In the genomic region with DNA sequence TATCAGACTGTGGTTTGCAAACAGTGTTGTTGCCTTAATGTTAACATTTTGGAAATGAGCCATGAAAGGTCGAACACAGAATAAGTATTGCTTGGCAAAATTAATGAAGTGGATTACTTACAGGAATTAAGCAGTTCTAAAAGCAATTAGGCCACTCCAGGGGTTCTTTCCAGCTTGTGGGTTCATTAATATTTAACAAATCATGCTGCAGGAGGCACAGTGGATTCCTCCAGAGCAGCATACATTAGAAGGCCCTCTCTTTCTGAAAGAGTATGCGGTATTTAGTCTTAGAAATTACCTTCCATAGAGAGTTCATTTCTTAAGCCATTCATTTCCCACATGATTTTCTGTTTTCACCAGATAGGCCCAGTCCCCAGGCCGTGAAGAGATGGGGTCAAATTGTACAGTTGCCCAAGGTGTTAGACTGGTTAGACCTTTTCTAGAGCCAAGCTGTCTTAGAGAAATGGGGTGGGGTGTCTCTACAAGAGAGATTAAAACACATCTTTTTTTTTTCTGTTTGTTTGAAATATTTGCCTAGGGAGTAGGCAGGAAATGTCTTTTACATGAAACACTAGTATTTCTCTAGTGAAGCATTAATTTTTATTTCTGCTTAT, we compare ENCODE assay signal across 12 cellular contexts. TPM values are rescaled to one million over a fixed set of nuclear protein-coding genes. Genes with fewer than 3 reads are reported as not detected.
DNase-seq lines count a peak whose midpoint lies in the region; ATAC-seq and TF ChIP-seq lines count a peak whose summit lies in the region.
"Had no signal": no experiment of that assay in that cellular context is flagged by ENCODE, and none has a peak within 500 bp of the region (broad histone marks: within the 10 kb centered on the region; RNA-seq: fewer than 3 reads in every experiment).

No MANE protein-coding gene starts in this region.

- intact Hi-C loops in mucosa of descending colon (cut with DNase I, micrococcal nuclease) = no loop called here

- 83 to 94% methylated on average over 2 to 3 of the region's 3 CpGs for WGBS in endodermal cell (ENCODE audit: insufficient coverage in 1 of 2, insufficient read length in 1 of 2), 2 experiments

- H3K27ac ChIP-seq in endodermal cell (ENCODE audit: low read depth, low read length) = no peak overlapping the region

- no peak overlapping the region for H3K4me3 ChIP-seq in endodermal cell (ENCODE audit: low read length)
- no peak overlapping the region for H3K4me3 ChIP-seq in mucosa of descending colon

- ATAC-seq in mucosa of descending colon (peak; percentile 68), HG02840 (IDR thresholded peaks at IDR 0.05; ENCODE audit: low FRiP score, unreplicated experiment) (no peak)
- ATAC-seq: activated CD4-positive, CD25-positive, alpha-beta regulatory T cell treated with anti-CD3 and anti-CD28 coated beads, Interleukin-2, amount 50 U/mL, for 24 hours had no signal

- no peaks in the 10 kb centered on the region for H3K27me3 ChIP-seq in endodermal cell (ENCODE audit: control insufficient read depth, insufficient read depth, low read length, poor library complexity, severe bottlenecking)

- no peaks in the 10 kb centered on the region for H3K9me3 Mint-ChIP-seq in HFFc6
- no peaks in the 10 kb centered on the region for H3K9me3 Mint-ChIP-seq in endodermal cell
- H3K9me3 Mint-ChIP-seq: activated T-cell treated with anti-CD3 and anti-CD28 coated beads, Interleukin-2, amount 50 U/mL, for 24 hours had no signal

- H3K4me1 ChIP-seq in endodermal cell (ENCODE audit: control insufficient read depth, insufficient read depth, low read length) (peaks cover 4% of the 10 kb centered on the region), mucosa of descending colon (ENCODE audit: low read depth) (peaks cover 18% of the 10 kb centered on the region)

- H3K9me3 ChIP-seq in endodermal cell (ENCODE audit: control insufficient read depth, low read length) = peaks cover 4% of the 10 kb centered on the region
- H3K9me3 ChIP-seq in mucosa of descending colon = no peaks in the 10 kb centered on the region

- H3K27me3 Mint-ChIP-seq in HFFc6 (ENCODE audit: insufficient read depth) = no peaks in the 10 kb centered on the region
- no peaks in the 10 kb centered on the region for H3K27me3 Mint-ChIP-seq in endodermal cell (ENCODE audit: insufficient read depth)
- H3K27me3 Mint-ChIP-seq: activated T-cell treated with anti-CD3 and anti-CD28 coated beads, Interleukin-2, amount 50 U/mL, for 24 hours had no signal

- H3K4me1 Mint-ChIP-seq in HFFc6 (ENCODE audit: low read depth) (peaks cover 60% of the 10 kb centered on the region), endodermal cell (peaks cover 28% of the 10 kb centered on the region)

- peak; percentile 27 for DNase-seq in ACHN
- no peak for DNase-seq in HFFc6
- no peak for DNase-seq in endodermal cell
- peak in 1 of 3 donors; percentile 52 for DNase-seq in mucosa of descending colon
- DNase-seq in G401 (ENCODE audit: low spot score) = no peak
- DNase-seq in activated T-cell treated with anti-CD3 and anti-CD28 coated beads, Interleukin-2, amount 50 U/mL, for 48 hours = no peak
- no peak for DNase-seq in activated CD8-positive, alpha-beta memory T cell treated with anti-CD3 and anti-CD28 coated beads, Interleukin-2, amount 50 U/mL, for 4 hours
- DNase-seq: activated T-cell treated with anti-CD3 and anti-CD28 coated beads, Interleukin-2, amount 50 U/mL, for 24 hours; NCI-H748 treated with DMSO at 0.1 percent for 48 hours had no signal

- no peak overlapping the region for H3K9ac ChIP-seq in endodermal cell (ENCODE audit: extremely low read depth, low read length, poor library complexity, severe bottlenecking)

- H3K4me3 Mint-ChIP-seq in HFFc6 (no peak overlapping the region), endodermal cell (no peak overlapping the region)
- H3K4me3 Mint-ChIP-seq: activated T-cell treated with anti-CD3 and anti-CD28 coated beads, Interleukin-2, amount 50 U/mL, for 24 hours had no signal

- in situ Hi-C loops in ACHN (cut with HindIII; ENCODE audit: low pct_ligation_motif_present, low pct_unique_long_range_greater_than_20kb, low sequenced_read_pairs) (no loop called here), G401 (cut with HindIII; ENCODE audit: low sequenced_read_pairs) (no loop called here)

- H3K36me3 ChIP-seq in endodermal cell (ENCODE audit: control insufficient read depth, insufficient read depth, low read length) = no peaks in the 10 kb centered on the region
- no peaks in the 10 kb centered on the region for H3K36me3 ChIP-seq in mucosa of descending colon (ENCODE audit: low read depth)

- H3K36me3 Mint-ChIP-seq in HFFc6 (ENCODE audit: low read depth) = no peaks in the 10 kb centered on the region
- H3K36me3 Mint-ChIP-seq in endodermal cell (ENCODE audit: low read depth) = no peaks in the 10 kb centered on the region

- peak overlapping the region; percentile 45 for H3K27ac Mint-ChIP-seq in HFFc6
- H3K27ac Mint-ChIP-seq in endodermal cell = peak overlapping the region; percentile 48
- H3K27ac Mint-ChIP-seq: activated T-cell treated with anti-CD3 and anti-CD28 coated beads, Interleukin-2, amount 50 U/mL, for 24 hours had no signal

- TF ChIP-seq CTCF in HFFc6 (IDR thresholded peaks at IDR 0.05) (no peak), endodermal cell (conservative IDR thresholded peaks at IDR 0.05) (no peak), mucosa of descending colon (IDR thresholded peaks at IDR 0.05) (no peak)

RNA-seq across cellular contexts. Expression of a gene that starts 40.0 kb away (rescaled TPM):
- total RNA-seq in HFFc6 (2021; fragmentation: NEBNext Ultra II Directional; extraction: Animal tissue kit (Norgen Biotek cat#: 25700)) = not detected
- not detected for total RNA-seq in endodermal cell
- not detected for polyA plus RNA-seq in endodermal cell (2013, experiment 1 of 2)
- not detected for polyA plus RNA-seq in endodermal cell (2013, experiment 2 of 2)
- total RNA-seq in mucosa of descending colon = 100 to 1,000 TPM in 2 of 3 donors, 10 to 100 TPM in 1; 54.9 to 172 (median 122) TPM
- total RNA-seq in G401 (2014; rRNA removed; shearing (Covaris generic)) = not detected in 2 replicates
- polyA plus RNA-seq: neural cell had no signal

Comparison
In these comparisons a context has a peak if more than half of its experiments do, and no peak if none do; other contexts are left out.
1. RNA of a gene that starts 40.0 kb away (total RNA-seq): 54.9 to 172 TPM in mucosa of descending colon; not detected in HFFc6, not detected in endodermal cell and not detected in G401; every median in the first group is over 10 times any median in the second.